In genomic region chr11:107666911-107667568, GRCh38 we compare ENCODE assay signal across 1 cellular context.
A peak's percentile ranks its signal among the peaks of the same experiment; 100 is the strongest.
TF ChIP-seq lines count a peak whose summit lies in the region.

No MANE protein-coding gene starts in this region.

TF ChIP-seq in HepG2, 621 proteins besides CTCF, POLR2A, EP300 and RAD21:
- TF ChIP-seq ZNF672 (CRISPR knock-in tag; IDR thresholded peaks at IDR 0.05) (no peak), RBM22 (optimal IDR thresholded peaks at IDR 0.05; ENCODE audit: low read length) (no peak), MNT (IDR thresholded peaks at IDR 0.05) (peak; percentile 30; the same call in 1 of the 2 replicates), ISL2 (CRISPR knock-in tag; IDR thresholded peaks at IDR 0.05) (no peak), YY1 (IDR thresholded peaks at IDR 0.05; ENCODE audit: insufficient read depth, insufficient replicate concordance, low read depth, low read length) (no peak), NR3C1 (CRISPR knock-in tag; IDR thresholded peaks at IDR 0.05) (no peak), ZNF709 (CRISPR knock-in tag; IDR thresholded peaks at IDR 0.05) (no peak)
